ENCODE assay signal across 12 cellular contexts in genomic region chr1:169390303-169390702, GRCh38. TPM values are rescaled to one million over a fixed set of nuclear protein-coding genes. Genes with fewer than 3 reads are reported as not detected.
A peak's percentile ranks its signal among the peaks of the same experiment; 100 is the strongest.
DNase-seq lines count a peak whose midpoint lies in the region; ATAC-seq and TF ChIP-seq lines count a peak whose summit lies in the region.
"Had no signal": no experiment of that assay in that cellular context is flagged by ENCODE, and none has a peak within 500 bp of the region (broad histone marks: within the 10 kb centered on the region; RNA-seq: fewer than 3 reads in every experiment).

No MANE protein-coding gene starts in this region.

- peaks cover 13% of the 10 kb centered on the region for H3K36me3 ChIP-seq in PC-9 (ENCODE audit: low read depth)

- no peak overlapping the region for H3K4me2 ChIP-seq in PC-9

- H2AFZ ChIP-seq in PC-9 = no peak overlapping the region

- peaks cover 8% of the 10 kb centered on the region; the same call in 1 of the 2 replicates for H3F3A ChIP-seq in PC-9 (ENCODE audit: insufficient read depth, low read depth)

- peak; percentile 84 to 87 for ATAC-seq in activated T-cell treated with anti-CD3 and anti-CD28 coated beads, Interleukin-2, amount 50 U/mL, for 4 hours
- peak; percentile 84 for ATAC-seq in GM21723 (IDR thresholded peaks at IDR 0.05; ENCODE audit: unreplicated experiment)
- peak; percentile 75 for ATAC-seq in HG03175 (IDR thresholded peaks at IDR 0.05; ENCODE audit: unreplicated experiment)
- ATAC-seq in stimulated activated effector memory CD8-positive, alpha-beta T cell treated with anti-CD3 and anti-CD28 coated beads, Interleukin-12 subunit alpha, Interleukin-12 subunit beta, amount 100 ng/mL, for 72 hours = peak; percentile 99
- ATAC-seq in WTC11 = no peak
- ATAC-seq: sciatic nerve had no signal

- no peak for DNase-seq in activated T-cell treated with anti-CD3 and anti-CD28 coated beads, Interleukin-2, amount 50 U/mL, for 4 hours
- DNase-seq in activated T-cell treated with anti-CD3 and anti-CD28 coated beads, Interleukin-2, amount 50 U/mL, for 48 hours = no peak
- no peak for DNase-seq in stimulated activated effector memory CD8-positive, alpha-beta T cell treated with anti-CD3 and anti-CD28 coated beads, Interleukin-12 subunit alpha, Interleukin-12 subunit beta, amount 100 ng/mL, for 72 hours (ENCODE audit: low spot score in 2 of 2)
- DNase-seq in AG20443 (ENCODE audit: low spot score) = no peak
- DNase-seq in PC-9 = no peak
- no peak for DNase-seq in WTC11 (ENCODE audit: low spot score)
- DNase-seq: ACHN; activated naive CD4-positive, alpha-beta T cell treated with anti-CD3 and anti-CD28 coated beads, Interleukin-2, amount 10 ng/mL, durations not matched to agents 7 days and 5 days; NCI-H345 had no signal

- peaks cover 2% of the 10 kb centered on the region for H3K4me1 Mint-ChIP-seq in activated T-cell treated with anti-CD3 and anti-CD28 coated beads, Interleukin-2, amount 50 U/mL, for 4 hours (ENCODE audit: low read depth)
- H3K4me1 Mint-ChIP-seq in stimulated activated effector memory CD8-positive, alpha-beta T cell treated with anti-CD3 and anti-CD28 coated beads, Interleukin-12 subunit alpha, Interleukin-12 subunit beta, amount 100 ng/mL, for 72 hours = peaks cover 12% of the 10 kb centered on the region
- H3K4me1 Mint-ChIP-seq in WTC11 = peaks cover 3% of the 10 kb centered on the region; the same call in 1 of the 2 replicates

- POLR2A ChIA-PET in PC-9 (lab: Charles Lee; ENCODE audit: unreplicated experiment) (no interaction called here), WTC11 (lab: Charles Lee) (no interaction called here)

- peaks cover 42% of the 10 kb centered on the region for H3K36me3 Mint-ChIP-seq in activated T-cell treated with anti-CD3 and anti-CD28 coated beads, Interleukin-2, amount 50 U/mL, for 4 hours (ENCODE audit: insufficient read depth)
- peaks cover 45% of the 10 kb centered on the region for H3K36me3 Mint-ChIP-seq in stimulated activated effector memory CD8-positive, alpha-beta T cell treated with anti-CD3 and anti-CD28 coated beads, Interleukin-12 subunit alpha, Interleukin-12 subunit beta, amount 100 ng/mL, for 72 hours
- H3K36me3 Mint-ChIP-seq in WTC11 = peaks cover 15% of the 10 kb centered on the region

- H3K27me3 Mint-ChIP-seq in activated T-cell treated with anti-CD3 and anti-CD28 coated beads, Interleukin-2, amount 50 U/mL, for 4 hours (ENCODE audit: low read depth) = no peaks in the 10 kb centered on the region
- H3K27me3 Mint-ChIP-seq in WTC11 (ENCODE audit: low read depth) = no peaks in the 10 kb centered on the region
- H3K27me3 Mint-ChIP-seq: activated naive CD4-positive, alpha-beta T cell treated with anti-CD3 and anti-CD28 coated beads, Interleukin-2, amount 10 ng/mL, durations not matched to agents 7 days and 5 days had no signal

- H3K9me3 Mint-ChIP-seq in activated T-cell treated with anti-CD3 and anti-CD28 coated beads, Interleukin-2, amount 50 U/mL, for 4 hours = no peaks in the 10 kb centered on the region
- no peaks in the 10 kb centered on the region for H3K9me3 Mint-ChIP-seq in stimulated activated effector memory CD8-positive, alpha-beta T cell treated with anti-CD3 and anti-CD28 coated beads, Interleukin-12 subunit alpha, Interleukin-12 subunit beta, amount 100 ng/mL, for 72 hours
- H3K9me3 Mint-ChIP-seq in WTC11 = no peaks in the 10 kb centered on the region
- H3K9me3 Mint-ChIP-seq: activated naive CD4-positive, alpha-beta T cell treated with anti-CD3 and anti-CD28 coated beads, Interleukin-2, amount 10 ng/mL, durations not matched to agents 7 days and 5 days had no signal

- TF ChIP-seq CTCF in PC-9 (conservative IDR thresholded peaks at IDR 0.05) (no peak), WTC11 (IDR thresholded peaks at IDR 0.05) (no peak)

- H3K79me2 ChIP-seq in PC-9 (ENCODE audit: low read depth) = no peaks in the 10 kb centered on the region

- CTCF ChIA-PET in PC-9 (lab: Charles Lee) (interaction anchor here (0.5 kb wide), 1 partner anchor 75 kb away, joined by 3 read pairs; no protein-coding TSS in a partner anchor), WTC11 (lab: Charles Lee) (interaction anchor here (0.7 kb wide), 1 partner anchor 1260 kb away, joined by 3 read pairs; no protein-coding TSS in a partner anchor)

- H3K27ac ChIP-seq in PC-9 = no peak overlapping the region

- no peaks in the 10 kb centered on the region for H3K4me1 ChIP-seq in PC-9 (replicated peaks; ENCODE audit: insufficient read depth)

- BruUV-seq in PC-9 (replicated peaks; lab: Mats Ljungman, UMichigan) = no TSS peak

- no peaks in the 10 kb centered on the region for H3K9me3 ChIP-seq in PC-9 (ENCODE audit: insufficient read depth, low read depth)

- no peaks in the 10 kb centered on the region for H3K27me3 ChIP-seq in PC-9 (ENCODE audit: insufficient read depth, low read depth)

- no peak overlapping the region for H3K4me3 Mint-ChIP-seq in activated T-cell treated with anti-CD3 and anti-CD28 coated beads, Interleukin-2, amount 50 U/mL, for 4 hours
- no peak overlapping the region for H3K4me3 Mint-ChIP-seq in stimulated activated effector memory CD8-positive, alpha-beta T cell treated with anti-CD3 and anti-CD28 coated beads, Interleukin-12 subunit alpha, Interleukin-12 subunit beta, amount 100 ng/mL, for 72 hours
- no peak overlapping the region for H3K4me3 Mint-ChIP-seq in WTC11
- H3K4me3 Mint-ChIP-seq: activated naive CD4-positive, alpha-beta T cell treated with anti-CD3 and anti-CD28 coated beads, Interleukin-2, amount 10 ng/mL, durations not matched to agents 7 days and 5 days had no signal

- no peaks in the 10 kb centered on the region for H3K9me2 ChIP-seq in PC-9 (ENCODE audit: insufficient read depth)

- H3K4me3 ChIP-seq in PC-9 = no peak overlapping the region

- intact Hi-C loops in PC-9 (cut with micrococcal nuclease; ENCODE audit: unreplicated experiment) = no loop called here

- H3K27ac Mint-ChIP-seq in stimulated activated effector memory CD8-positive, alpha-beta T cell treated with anti-CD3 and anti-CD28 coated beads, Interleukin-12 subunit alpha, Interleukin-12 subunit beta, amount 100 ng/mL, for 72 hours = peak overlapping the region; percentile 8
- no peak overlapping the region for H3K27ac Mint-ChIP-seq in WTC11
- H3K27ac Mint-ChIP-seq: activated naive CD4-positive, alpha-beta T cell treated with anti-CD3 and anti-CD28 coated beads, Interleukin-2, amount 10 ng/mL, durations not matched to agents 7 days and 5 days had no signal

- H4K20me1 ChIP-seq in PC-9 (ENCODE audit: insufficient read depth) = no peaks in the 10 kb centered on the region

TF ChIP-seq in WTC11, 78 proteins besides CTCF, POLR2A, EP300 and RAD21 (continues in another document):
- no peak for TF ChIP-seq ATF2 (CRISPR knock-in tag; IDR thresholded peaks at IDR 0.05; ENCODE audit: borderline replicate concordance, low read depth)
- TF ChIP-seq TEAD4 (CRISPR knock-in tag; IDR thresholded peaks at IDR 0.05) = no peak
- TF ChIP-seq FOXK1 (CRISPR knock-in tag; IDR thresholded peaks at IDR 0.05) = no peak
- no peak for TF ChIP-seq RORB (CRISPR knock-in tag; IDR thresholded peaks at IDR 0.05)
- no peak for TF ChIP-seq TP53 (CRISPR knock-in tag; IDR thresholded peaks at IDR 0.05)
- no peak for TF ChIP-seq ZNF263 (CRISPR knock-in tag; IDR thresholded peaks at IDR 0.05; ENCODE audit: low read depth)
- no peak for TF ChIP-seq E2F4 (CRISPR knock-in tag; IDR thresholded peaks at IDR 0.05; ENCODE audit: borderline replicate concordance, low read depth)

RNA-seq across cellular contexts. Expression of gene BLZF1, which starts 22.3 kb away (rescaled TPM):
- total RNA-seq in activated T-cell treated with anti-CD3 and anti-CD28 coated beads, Interleukin-2, amount 50 U/mL, for 4 hours = 10 to 100 TPM in 2 of 3 donors, 1 to 10 TPM in 1; 7.2 to 11.2 (median 10.9) TPM
- total RNA-seq in PC-9 (2021) (14.7 and 15.6 TPM in 2 replicates), WTC11 (2021) (8.3 to 10.8 TPM (median 9.2 TPM) in 3 replicates)

RNA-seq across cellular contexts. Expression of gene NME7, which starts 22.7 kb away (rescaled TPM):
- 10 to 100 TPM in 2 of 3 donors, 1 to 10 TPM in 1; 9.0 to 18.5 (median 11.7) TPM for total RNA-seq in activated T-cell treated with anti-CD3 and anti-CD28 coated beads, Interleukin-2, amount 50 U/mL, for 4 hours
- total RNA-seq in PC-9 (2021) (16.5 and 21.4 TPM in 2 replicates), WTC11 (2021) (13.8 to 20.3 TPM (median 18.8 TPM) in 3 replicates)

RNA-seq across cellular contexts. Expression of gene CCDC181, which starts 37.0 kb away (rescaled TPM):
- under 1 TPM; 0.16 to 0.43 (median 0.16) TPM for total RNA-seq in activated T-cell treated with anti-CD3 and anti-CD28 coated beads, Interleukin-2, amount 50 U/mL, for 4 hours
- total RNA-seq in PC-9 (2021) (0.37 TPM in 1 of 2 replicates, not detected in the other), WTC11 (2021) (1.5 to 3.3 TPM (median 2.8 TPM) in 3 replicates)
